16 cellular contexts compared by ENCODE assay signal in the genomic region with DNA sequence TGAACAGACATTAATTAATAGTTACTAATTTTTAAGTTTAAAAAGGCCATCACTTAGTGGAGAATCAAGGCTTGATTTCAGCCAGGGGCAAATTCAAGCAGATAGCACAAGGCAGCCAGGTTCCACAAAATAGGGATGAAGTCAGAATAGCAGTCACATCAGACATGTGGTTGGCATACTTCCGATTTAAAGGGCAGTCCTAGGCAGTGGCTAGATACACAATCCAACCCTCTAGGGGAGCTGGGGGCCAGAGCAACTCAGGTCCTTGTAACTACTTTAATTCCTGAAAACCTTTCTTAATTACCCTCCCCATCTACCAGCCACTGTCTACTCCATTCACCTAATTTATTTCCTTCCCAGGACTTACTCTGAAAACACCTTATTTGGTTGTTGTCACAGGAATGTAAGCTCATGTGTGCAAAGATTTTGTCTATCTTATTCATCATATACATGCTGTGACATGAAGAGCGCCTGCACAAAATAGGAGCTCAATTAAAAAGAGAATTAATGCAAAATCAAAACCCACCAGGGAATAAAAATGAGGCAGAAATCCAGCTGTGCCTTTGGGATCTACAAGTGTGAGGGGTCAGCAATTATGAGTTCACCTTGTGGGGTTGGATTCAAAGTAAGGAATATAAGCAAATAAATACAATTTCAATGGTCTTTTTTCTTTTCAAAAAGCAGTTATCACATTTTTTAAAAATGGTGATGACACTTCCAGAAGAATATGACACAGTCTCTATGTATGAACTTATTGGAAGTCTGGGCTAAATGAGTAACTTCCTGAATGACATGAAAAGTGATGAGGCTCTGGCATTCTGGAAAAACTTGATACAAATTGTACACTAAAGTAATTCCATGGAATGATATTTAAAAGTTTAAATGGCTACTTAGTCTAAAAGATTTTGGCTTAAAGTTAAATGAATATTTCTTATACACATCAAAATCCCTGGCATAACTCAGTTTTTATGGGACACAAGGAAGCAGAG. TPM values are rescaled to one million over a fixed set of nuclear protein-coding genes. Genes with fewer than 3 reads are reported as not detected.
A peak's percentile ranks its signal among the peaks of the same experiment; 100 is the strongest.
DNase-seq lines count a peak whose midpoint lies in the region; ATAC-seq and TF ChIP-seq lines count a peak whose summit lies in the region.
"Had no signal": no experiment of that assay in that cellular context is flagged by ENCODE, and none has a peak within 500 bp of the region (broad histone marks: within the 10 kb centered on the region; RNA-seq: fewer than 3 reads in every experiment).

No MANE protein-coding gene starts in this region.

- H3K27me3 Mint-ChIP-seq in WTC11 (ENCODE audit: low read depth) (no peaks in the 10 kb centered on the region), neural progenitor cell (ENCODE audit: insufficient read depth, low read depth) (peaks cover 2% of the 10 kb centered on the region), natural killer cell (ENCODE audit: low read depth in 2 of 2) (no peaks in the 10 kb centered on the region)
- H3K27me3 Mint-ChIP-seq: CD8-positive, alpha-beta memory T cell had no signal

- H3F3A ChIP-seq in neural progenitor cell (ENCODE audit: low read depth), result no peaks in the 10 kb centered on the region

- TF ChIP-seq CTCF in WTC11 (IDR thresholded peaks at IDR 0.05), result no peak
- no peak for TF ChIP-seq CTCF in neural progenitor cell (IDR thresholded peaks at IDR 0.05)
- TF ChIP-seq CTCF in natural killer cell (IDR thresholded peaks at IDR 0.05), result no peak

- no peak overlapping the region for H3K4me3 ChIP-seq in neural progenitor cell
- H3K4me3 ChIP-seq: ascending aorta, suprapubic skin had no signal

- H3K27ac ChIP-seq in neural progenitor cell, result no peak overlapping the region
- H3K27ac ChIP-seq: ascending aorta, suprapubic skin had no signal

- no peak overlapping the region for H2AFZ ChIP-seq in neural progenitor cell (replicated peaks)

- no peaks in the 10 kb centered on the region for H4K20me1 ChIP-seq in neural progenitor cell (ENCODE audit: low read depth)

- ATAC-seq in WTC11 (peak; percentile 69), GM19455 (IDR thresholded peaks at IDR 0.05; ENCODE audit: unreplicated experiment) (no peak), natural killer cell (no peak)
- ATAC-seq: HCT116 had no signal

- no peaks in the 10 kb centered on the region for H3K27me3 ChIP-seq in neural progenitor cell
- H3K27me3 ChIP-seq: ascending aorta, suprapubic skin had no signal

- no peak overlapping the region for H3K4me2 ChIP-seq in neural progenitor cell

- POLR2A ChIA-PET in WTC11 (lab: Charles Lee), result no interaction called here

- peak; percentile 28 for DNase-seq in AG20443 (ENCODE audit: low spot score)
- DNase-seq in HCEC 1CT, result peak; percentile 66
- no peak for DNase-seq in WTC11 (ENCODE audit: low spot score)
- peak; percentile 65 for DNase-seq in glomerular visceral epithelial cell (ENCODE audit: extremely low spot score)
- DNase-seq in SHP77 treated with DMSO at 0.1 percent for 48 hours (lab: John Stamatoyannopoulos, UW), result no peak
- no peak for DNase-seq in neural progenitor cell (ENCODE audit: low spot score)
- no peak for DNase-seq in natural killer cell
- DNase-seq: activated CD8-positive, alpha-beta memory T cell treated with anti-CD3 and anti-CD28 coated beads, Interleukin-2, amount 50 U/mL, for 48 hours; CD8-positive, alpha-beta memory T cell; effector CD4-positive, alpha-beta T cell; glutamatergic neuron; NCI-H524 treated with DMSO at 0.1 percent for 48 hours had no signal

- CTCF ChIA-PET in WTC11 (lab: Charles Lee), result interaction anchor here (1.2 kb wide), 2 partner anchors 9 to 27 kb away, joined by 5 to 9 read pairs; no protein-coding TSS in a partner anchor

- no peaks in the 10 kb centered on the region for H3K79me2 ChIP-seq in neural progenitor cell (ENCODE audit: low read depth)

- H3K36me3 ChIP-seq in neural progenitor cell, result no peaks in the 10 kb centered on the region
- H3K36me3 ChIP-seq: suprapubic skin had no signal

- H3K9me3 Mint-ChIP-seq in WTC11 (peaks cover under 1% of the 10 kb centered on the region; the same call in 1 of the 2 replicates), neural progenitor cell (no peaks in the 10 kb centered on the region), natural killer cell (no peaks in the 10 kb centered on the region)
- H3K9me3 Mint-ChIP-seq: CD8-positive, alpha-beta memory T cell had no signal

- no peaks in the 10 kb centered on the region for H3K4me1 Mint-ChIP-seq in WTC11
- peaks cover 2% of the 10 kb centered on the region for H3K4me1 Mint-ChIP-seq in neural progenitor cell
- H3K4me1 Mint-ChIP-seq in natural killer cell, result peaks cover 10 to 16% of the 10 kb centered on the region in 2 donors

- no peaks in the 10 kb centered on the region for H3K4me1 ChIP-seq in neural progenitor cell

- H3K36me3 Mint-ChIP-seq in WTC11 (peaks cover under 1% of the 10 kb centered on the region; the same call in 1 of the 2 replicates), neural progenitor cell (peaks cover under 1% of the 10 kb centered on the region), natural killer cell (no peaks in the 10 kb centered on the region)

- intact Hi-C loops in natural killer cell (cut with micrococcal nuclease), result no loop called here

- H3K9ac ChIP-seq in neural progenitor cell, result no peak overlapping the region

- H3K4me3 Mint-ChIP-seq in WTC11, result no peak overlapping the region
- no peak overlapping the region for H3K4me3 Mint-ChIP-seq in neural progenitor cell
- no peak overlapping the region for H3K4me3 Mint-ChIP-seq in natural killer cell
- H3K4me3 Mint-ChIP-seq: CD8-positive, alpha-beta memory T cell had no signal

- H3K27ac Mint-ChIP-seq in WTC11 (no peak overlapping the region), neural progenitor cell (no peak overlapping the region), natural killer cell (no peak overlapping the region)
- H3K27ac Mint-ChIP-seq: CD8-positive, alpha-beta memory T cell had no signal

- no peaks in the 10 kb centered on the region for H3K9me3 ChIP-seq in neural progenitor cell (ENCODE audit: low read depth)
- H3K9me3 ChIP-seq: ascending aorta, suprapubic skin had no signal

TF ChIP-seq in WTC11, 78 proteins besides CTCF, POLR2A, EP300 and RAD21 (continues in another document):
- no peak for TF ChIP-seq ZNF232 (CRISPR knock-in tag; IDR thresholded peaks at IDR 0.05)
- TF ChIP-seq JUN (CRISPR knock-in tag; IDR thresholded peaks at IDR 0.05), result no peak
- TF ChIP-seq ZBTB21 (CRISPR knock-in tag; IDR thresholded peaks at IDR 0.05; ENCODE audit: borderline replicate concordance), result no peak
- TF ChIP-seq ATF1 (CRISPR knock-in tag; IDR thresholded peaks at IDR 0.05), result no peak
- TF ChIP-seq OVOL2 (CRISPR knock-in tag; IDR thresholded peaks at IDR 0.05; ENCODE audit: borderline replicate concordance), result no peak
- TF ChIP-seq PRRX2 (CRISPR knock-in tag; IDR thresholded peaks at IDR 0.05), result no peak
- no peak for TF ChIP-seq SP1 (CRISPR knock-in tag; conservative IDR thresholded peaks at IDR 0.05)
- TF ChIP-seq ZNF671 (CRISPR knock-in tag; IDR thresholded peaks at IDR 0.05), result no peak
- TF ChIP-seq FOXP4 (CRISPR knock-in tag; IDR thresholded peaks at IDR 0.05), result no peak
- no peak for TF ChIP-seq HMGA2 (CRISPR knock-in tag; IDR thresholded peaks at IDR 0.05)
- no peak for TF ChIP-seq GTF2I (CRISPR knock-in tag; conservative IDR thresholded peaks at IDR 0.05)
- TF ChIP-seq, protein P1, sequence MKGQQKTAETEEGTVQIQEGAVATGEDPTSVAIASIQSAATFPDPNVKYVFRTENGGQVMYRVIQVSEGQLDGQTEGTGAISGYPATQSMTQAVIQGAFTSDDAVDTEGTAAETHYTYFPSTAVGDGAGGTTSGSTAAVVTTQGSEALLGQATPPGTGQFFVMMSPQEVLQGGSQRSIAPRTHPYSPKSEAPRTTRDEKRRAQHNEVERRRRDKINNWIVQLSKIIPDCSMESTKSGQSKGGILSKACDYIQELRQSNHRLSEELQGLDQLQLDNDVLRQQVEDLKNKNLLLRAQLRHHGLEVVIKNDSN (CRISPR knock-in tag; IDR thresholded peaks at IDR 0.05), result no peak
- TF ChIP-seq, protein P2, sequence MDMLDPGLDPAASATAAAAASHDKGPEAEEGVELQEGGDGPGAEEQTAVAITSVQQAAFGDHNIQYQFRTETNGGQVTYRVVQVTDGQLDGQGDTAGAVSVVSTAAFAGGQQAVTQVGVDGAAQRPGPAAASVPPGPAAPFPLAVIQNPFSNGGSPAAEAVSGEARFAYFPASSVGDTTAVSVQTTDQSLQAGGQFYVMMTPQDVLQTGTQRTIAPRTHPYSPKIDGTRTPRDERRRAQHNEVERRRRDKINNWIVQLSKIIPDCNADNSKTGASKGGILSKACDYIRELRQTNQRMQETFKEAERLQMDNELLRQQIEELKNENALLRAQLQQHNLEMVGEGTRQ (CRISPR knock-in tag; IDR thresholded peaks at IDR 0.05), result no peak
- TF ChIP-seq, protein P3, sequence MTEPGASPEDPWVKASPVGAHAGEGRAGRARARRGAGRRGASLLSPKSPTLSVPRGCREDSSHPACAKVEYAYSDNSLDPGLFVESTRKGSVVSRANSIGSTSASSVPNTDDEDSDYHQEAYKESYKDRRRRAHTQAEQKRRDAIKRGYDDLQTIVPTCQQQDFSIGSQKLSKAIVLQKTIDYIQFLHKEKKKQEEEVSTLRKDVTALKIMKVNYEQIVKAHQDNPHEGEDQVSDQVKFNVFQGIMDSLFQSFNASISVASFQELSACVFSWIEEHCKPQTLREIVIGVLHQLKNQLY (CRISPR knock-in tag; IDR thresholded peaks at IDR 0.05), result no peak
- no peak for TF ChIP-seq KAT7 (CRISPR knock-in tag; IDR thresholded peaks at IDR 0.05; ENCODE audit: borderline replicate concordance)
- no peak for TF ChIP-seq TP53 (CRISPR knock-in tag; IDR thresholded peaks at IDR 0.05)
- TF ChIP-seq CBFB (CRISPR knock-in tag; IDR thresholded peaks at IDR 0.05; ENCODE audit: low read depth), result no peak

RNA-seq across cellular contexts. Expression of gene COPB1, which starts 53.8 kb away (rescaled TPM):
- total RNA-seq in WTC11 (2021) (67.9 to 76.3 TPM (median 75.6 TPM) in 3 replicates), neural progenitor cell (ENCODE audit: low replicate concordance) (157 and 212 TPM in 2 replicates), natural killer cell (10 to 100 TPM; 77.1 to 83.8 (median 80.4) TPM)

Comparison
In these comparisons a context has a peak if more than half of its experiments do, and no peak if none do; other contexts are left out.
1. DNase-seq: peak in AG20443 (single experiment), HCEC 1CT (single experiment) and glomerular visceral epithelial cell (single experiment); none in WTC11 (single experiment), SHP77 treated with DMSO at 0.1 percent for 48 hours (single experiment), neural progenitor cell (single experiment) and natural killer cell (single experiment).